1 cellular context compared by ENCODE assay signal in the genomic region with DNA sequence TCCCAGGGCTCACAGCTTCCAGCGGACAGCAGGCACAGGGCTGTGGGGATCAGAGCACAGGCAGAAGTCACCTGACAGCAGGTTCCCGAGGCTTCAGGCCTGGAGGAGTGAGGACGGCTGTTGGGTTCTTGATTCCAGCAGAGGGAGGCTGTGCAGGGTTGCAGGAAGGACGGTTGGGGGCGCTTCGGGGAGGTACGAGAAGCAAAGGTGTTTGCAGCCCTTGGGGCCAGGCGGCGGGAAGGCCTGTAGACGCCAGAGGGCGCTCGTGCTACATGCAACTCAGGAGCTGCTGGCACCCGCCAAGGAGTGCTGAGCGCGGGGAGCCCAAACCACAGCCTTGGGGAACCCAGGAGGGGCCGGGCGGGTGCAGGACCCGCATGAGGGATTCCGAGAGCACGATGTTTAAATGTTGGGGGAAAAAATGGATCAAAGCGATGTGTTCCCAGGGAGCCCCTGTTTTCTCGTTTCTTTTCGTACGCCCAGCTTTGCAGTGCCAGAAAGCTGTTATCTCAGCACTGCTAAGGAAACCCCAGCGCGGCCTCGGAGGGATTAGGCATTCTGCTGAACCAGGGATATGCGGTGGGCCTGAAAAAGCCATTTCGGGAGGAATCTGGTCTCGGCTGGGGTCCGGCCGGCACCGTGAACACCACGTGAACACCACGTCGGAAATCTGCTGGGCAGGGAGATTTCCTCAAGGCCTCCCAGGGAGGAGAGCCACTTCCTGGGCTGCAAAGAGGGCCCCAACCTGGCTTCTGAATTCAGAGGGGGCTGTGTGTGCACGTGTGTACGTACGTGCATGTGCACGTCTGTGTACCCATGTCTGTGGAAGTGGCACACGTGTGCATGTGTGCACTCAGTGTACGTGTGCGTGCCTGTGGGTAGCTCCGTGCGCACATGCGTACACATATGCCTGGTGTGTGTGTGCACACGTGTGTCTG.
TF ChIP-seq lines count a peak whose summit lies in the region.

No MANE protein-coding gene starts in this region.

TF ChIP-seq in H1, 55 proteins besides CTCF, POLR2A, EP300 and RAD21 (continued from another document):
- TF ChIP-seq SIN3A (conservative IDR thresholded peaks at IDR 0.05 in 1 of 2, IDR thresholded peaks at IDR 0.05 in 1 of 2; ENCODE audit: low read depth in 1 of 2, low read length in 2 of 2) (peak in 1 of 2 experiments; percentile 81; a peak in 2 of 4 replicates), RXRA (IDR thresholded peaks at IDR 0.05; ENCODE audit: insufficient read depth, low read depth, low read length) (0 out of 2 replicates have a peak, but pooled peaks have one; percentile 36), HDAC2 (IDR thresholded peaks at IDR 0.05; ENCODE audit: borderline replicate concordance in 1 of 2, low read depth in 2 of 2, low read length in 2 of 2) (no peak), ATF2 (IDR thresholded peaks at IDR 0.05; ENCODE audit: low read length) (no peak), KDM5A (IDR thresholded peaks at IDR 0.05; ENCODE audit: low read length) (no peak), TAF7 (optimal IDR thresholded peaks at IDR 0.05; ENCODE audit: borderline replicate concordance, low read depth, low read length) (peak; percentile 79), KDM4A (IDR thresholded peaks at IDR 0.05; ENCODE audit: low read depth, low read length, severe bottlenecking) (no peak), RFX5 (IDR thresholded peaks at IDR 0.05; ENCODE audit: borderline replicate concordance, low read depth, low read length) (no peak), SAP30 (IDR thresholded peaks at IDR 0.05; ENCODE audit: insufficient read depth, insufficient replicate concordance, low read length) (no peak), CTBP2 (IDR thresholded peaks at IDR 0.05; ENCODE audit: borderline replicate concordance, insufficient read depth, insufficient read length, low read length) (no peak), EGR1 (IDR thresholded peaks at IDR 0.05; ENCODE audit: borderline replicate concordance, low read depth, low read length) (peak; percentile 62; the same call in 1 of the 2 replicates), TCF12 (IDR thresholded peaks at IDR 0.05; ENCODE audit: low read depth, low read length) (0 out of 2 replicates have a peak, but pooled peaks have one; percentile 53), EZH2 (IDR thresholded peaks at IDR 0.05; ENCODE audit: low read depth, low read length, severe bottlenecking) (peak; percentile 44), YY1 (IDR thresholded peaks at IDR 0.05; ENCODE audit: low read depth, low read length) (peak; percentile 67), SRF (IDR thresholded peaks at IDR 0.05; ENCODE audit: low read depth, low read length) (no peak), RBBP5 (IDR thresholded peaks at IDR 0.05; ENCODE audit: borderline replicate concordance, low read depth, low read length) (0 out of 2 replicates have a peak, but pooled peaks have one; percentile 27), TBP (IDR thresholded peaks at IDR 0.05; ENCODE audit: low read depth, low read length) (peak; percentile 37; the same call in 1 of the 2 replicates), POLR2AphosphoS5 (IDR thresholded peaks at IDR 0.05; ENCODE audit: low read depth, low read length) (no peak; the same call in 1 of the 2 replicates), HDAC6 (IDR thresholded peaks at IDR 0.05; ENCODE audit: low read depth, low read length) (no peak), JUND (IDR thresholded peaks at IDR 0.05; ENCODE audit: low read length) (peak; percentile 73), TAF1 (IDR thresholded peaks at IDR 0.05; ENCODE audit: low read depth, low read length) (no peak), SP4 (IDR thresholded peaks at IDR 0.05; ENCODE audit: low read length) (no peak), SIRT6 (IDR thresholded peaks at IDR 0.05; ENCODE audit: low read length) (no peak), ZNF274 (IDR thresholded peaks at IDR 0.05; ENCODE audit: borderline replicate concordance, extremely low read depth, low read length) (no peak), SP1 (IDR thresholded peaks at IDR 0.05; ENCODE audit: low read depth, low read length) (no peak), BRCA1 (IDR thresholded peaks at IDR 0.05; ENCODE audit: low read depth, low read length) (no peak), FOSL1 (IDR thresholded peaks at IDR 0.05; ENCODE audit: insufficient read depth, low read depth, low read length) (no peak), GABPA (IDR thresholded peaks at IDR 0.05; ENCODE audit: borderline replicate concordance, insufficient read depth, low read length) (peak; percentile 73; the same call in 1 of the 2 replicates), SIX5 (IDR thresholded peaks at IDR 0.05; ENCODE audit: low read depth, low read length) (no peak)
